In genomic region chr10:33031171-33031570, GRCh38 we compare ENCODE assay signal across 19 cellular contexts.
DNase-seq lines count a peak whose midpoint lies in the region; ATAC-seq, FAIRE-seq and TF ChIP-seq lines count a peak whose summit lies in the region.
"Had no signal": no experiment of that assay in that cellular context is flagged by ENCODE, and none has a peak within 500 bp of the region (broad histone marks: within the 10 kb centered on the region; RNA-seq: fewer than 3 reads in every experiment).

No MANE protein-coding gene starts in this region.

- no peaks in the 10 kb centered on the region for H3K27me3 Mint-ChIP-seq in GM23338 (ENCODE audit: insufficient read depth, low read depth, poor library complexity)

- intact Hi-C loops in esophagus muscularis mucosa (cut with DNase I): no loop called here

- H3K36me3 ChIP-seq in GM23338 (ENCODE audit: insufficient read depth): no peaks in the 10 kb centered on the region; the same call in 1 of the 2 replicates
- no peaks in the 10 kb centered on the region for H3K36me3 ChIP-seq in RWPE2 (ENCODE audit: low read depth)
- H3K36me3 ChIP-seq in esophagus muscularis mucosa: no peaks in the 10 kb centered on the region
- H3K36me3 ChIP-seq: BLaER1 had no signal

- no peaks in the 10 kb centered on the region for H3F3A ChIP-seq in GM23338 (replicated peaks; ENCODE audit: low read depth)

- no peak overlapping the region for H3K27ac Mint-ChIP-seq in GM23338

- WGBS in A549 (ENCODE audit: missing lambda C conversion rate): 94% methylated on average over 5 of the region's 5 CpGs
- 92% methylated on average over 5 of the region's 5 CpGs for WGBS in esophagus muscularis mucosa

- DNase-seq in A549 (ENCODE audit: low read depth in 1 of 2, low spot score in 1 of 2) (no peak), GM23338 (ENCODE audit: low spot score) (no peak), RWPE2 (ENCODE audit: low spot score) (no peak), esophagus muscularis mucosa (ENCODE audit: extremely low spot score) (peak; percentile 64), coronary artery (ENCODE audit: low spot score) (no peak), NCI-H82 (lab: John Stamatoyannopoulos, UW) (no peak)
- DNase-seq: AML-193, DMS153, DMS79 treated with DMSO at 0.1 percent for 48 hours, EL had no signal

- H3K4me3 ChIP-seq in A549: no peak overlapping the region
- no peak overlapping the region for H3K4me3 ChIP-seq in GM23338
- no peak overlapping the region for H3K4me3 ChIP-seq in RWPE2 (ENCODE audit: severe bottlenecking)
- no peak overlapping the region for H3K4me3 ChIP-seq in esophagus muscularis mucosa
- H3K4me3 ChIP-seq in coronary artery: no peak overlapping the region
- H3K4me3 ChIP-seq: BLaER1, K562 had no signal

- TF ChIP-seq CTCF in A549 (IDR thresholded peaks at IDR 0.05) (no peak), GM23338 (conservative IDR thresholded peaks at IDR 0.05; ENCODE audit: low read depth in 2 of 2) (no peak), RWPE2 (IDR thresholded peaks at IDR 0.05; ENCODE audit: poor library complexity, severe bottlenecking) (no peak), esophagus muscularis mucosa (IDR thresholded peaks at IDR 0.05) (no peak), coronary artery (IDR thresholded peaks at IDR 0.05) (no peak)

- H2AFZ ChIP-seq in GM23338: 0 out of 2 replicates have a peak overlapping the region, but pooled peaks have one; percentile 56

- H3K9me2 ChIP-seq in GM23338 (ENCODE audit: insufficient read depth): no peaks in the 10 kb centered on the region

- no peak for TF ChIP-seq RAD21 in A549 (conservative IDR thresholded peaks at IDR 0.05 in 1 of 2, IDR thresholded peaks at IDR 0.05 in 1 of 2)

- no peak for FAIRE-seq in A549 (lab: Jason Lieb, UNC)
- FAIRE-seq: D721Med, G401.6, GM12892, H54, K562 had no signal

- TF ChIP-seq EP300 in A549 (IDR thresholded peaks at IDR 0.05) (no peak), esophagus muscularis mucosa (IDR thresholded peaks at IDR 0.05) (no peak)

- no peaks in the 10 kb centered on the region for H3K9me3 ChIP-seq in A549
- peaks cover 2% of the 10 kb centered on the region for H3K9me3 ChIP-seq in RWPE2 (ENCODE audit: severe bottlenecking)
- H3K9me3 ChIP-seq in esophagus muscularis mucosa: no peaks in the 10 kb centered on the region
- H3K9me3 ChIP-seq: BLaER1 had no signal

- H3K4me3 Mint-ChIP-seq in GM23338: no peak overlapping the region

- H3K27me3 ChIP-seq in GM23338 (ENCODE audit: insufficient read depth) (no peaks in the 10 kb centered on the region), RWPE2 (ENCODE audit: insufficient read depth, poor library complexity, severe bottlenecking) (no peaks in the 10 kb centered on the region), esophagus muscularis mucosa (no peaks in the 10 kb centered on the region)
- H3K27me3 ChIP-seq: BLaER1 had no signal

- H3K4me1 Mint-ChIP-seq in GM23338: peaks cover 9% of the 10 kb centered on the region

- H3K27ac ChIP-seq in A549: peak overlapping the region; percentile 74 to 89; a peak in 5 of 6 replicates
- no peak overlapping the region for H3K27ac ChIP-seq in GM23338 (ENCODE audit: low read depth)
- peak overlapping the region; percentile 95 for H3K27ac ChIP-seq in RWPE2 (ENCODE audit: poor library complexity, severe bottlenecking)
- no peak overlapping the region for H3K27ac ChIP-seq in esophagus muscularis mucosa (replicated peaks in 1 of 4)
- no peak overlapping the region for H3K27ac ChIP-seq in coronary artery
- H3K27ac ChIP-seq: 22Rv1, BLaER1, HL-60 had no signal

- H3K4me1 ChIP-seq in A549 (peaks cover 24% of the 10 kb centered on the region), GM23338 (ENCODE audit: insufficient read depth) (peaks cover 9% of the 10 kb centered on the region), RWPE2 (ENCODE audit: insufficient read depth, poor library complexity, severe bottlenecking) (peaks cover 34% of the 10 kb centered on the region), esophagus muscularis mucosa (peaks cover 0 to 21% (median 16%) of the 10 kb centered on the region in 4 donors)
- H3K4me1 ChIP-seq: BLaER1 had no signal

- no peaks in the 10 kb centered on the region; the same call in 2 of the 3 replicates for H3K9me3 Mint-ChIP-seq in GM23338

- no peaks in the 10 kb centered on the region for H3K79me2 ChIP-seq in GM23338 (replicated peaks; ENCODE audit: insufficient read depth)

- TF ChIP-seq POLR2A in A549 (IDR thresholded peaks at IDR 0.05; ENCODE audit: low read length): no peak
- TF ChIP-seq POLR2A in esophagus muscularis mucosa (IDR thresholded peaks at IDR 0.05; ENCODE audit: low read depth): no peak

- CTCF ChIA-PET in A549 (lab: Yijun Ruan, JAX): interaction anchor here (1.8 to 3.4 kb wide), 3 partner anchors 22 to 124 kb away, joined by 10 to 15 read pairs (median 11); no protein-coding TSS in a partner anchor

- POLR2A ChIA-PET in A549 (lab: Yijun Ruan, JAX): no interaction called here

- H3K4me2 ChIP-seq in A549 (no peak overlapping the region), GM23338 (no peak overlapping the region)
- H3K4me2 ChIP-seq: BLaER1 had no signal

- no peaks in the 10 kb centered on the region for H3K36me3 Mint-ChIP-seq in GM23338 (ENCODE audit: low read depth)

- H4K20me1 ChIP-seq in GM23338 (replicated peaks; ENCODE audit: insufficient read depth): no peaks in the 10 kb centered on the region
- H4K20me1 ChIP-seq: BLaER1 had no signal

- ATAC-seq in A549 (no peak), GM23338 (no peak), RWPE2 (ENCODE audit: low read depth) (no peak), GM19035 (IDR thresholded peaks at IDR 0.05; ENCODE audit: unreplicated experiment) (no peak)
- ATAC-seq: K562 had no signal

TF ChIP-seq in A549, 52 proteins besides CTCF, POLR2A, EP300 and RAD21 (continues in another document):
- TF ChIP-seq NPAS2 (CRISPR knock-in tag; IDR thresholded peaks at IDR 0.05; ENCODE audit: borderline replicate concordance) (no peak), KDM5A (IDR thresholded peaks at IDR 0.05) (no peak), MAZ (IDR thresholded peaks at IDR 0.05; ENCODE audit: borderline replicate concordance, low read depth, low read length) (no peak), ATOH8 (CRISPR knock-in tag; IDR thresholded peaks at IDR 0.05; ENCODE audit: low read depth) (no peak), ZSCAN20 (CRISPR knock-in tag; IDR thresholded peaks at IDR 0.05) (no peak), PBX3 (IDR thresholded peaks at IDR 0.05) (no peak), FOSL2 (IDR thresholded peaks at IDR 0.05) (no peak), FOSL2 (CRISPR knock-in tag; IDR thresholded peaks at IDR 0.05) (no peak), RCOR1 (IDR thresholded peaks at IDR 0.05; ENCODE audit: low read depth, low read length) (no peak), JUN (IDR thresholded peaks at IDR 0.05) (no peak)

TF ChIP-seq in GM23338, 12 proteins besides CTCF, POLR2A, EP300 and RAD21 (continues in another document):
- no peak for TF ChIP-seq NANOG (IDR thresholded peaks at IDR 0.05; ENCODE audit: borderline replicate concordance)
- TF ChIP-seq ZNF462 (CRISPR knock-in tag; IDR thresholded peaks at IDR 0.05): no peak

Comparison
In these comparisons a context has a peak if more than half of its experiments do, and no peak if none do; other contexts are left out.
1. H3K27ac ChIP-seq: peak in A549 (2 of 2) and RWPE2 (single experiment); none in GM23338 (single experiment), esophagus muscularis mucosa (0 of 4) and coronary artery (0 of 2).